Comparison of ENCODE assay signal across 32 cellular contexts in the genomic region with DNA sequence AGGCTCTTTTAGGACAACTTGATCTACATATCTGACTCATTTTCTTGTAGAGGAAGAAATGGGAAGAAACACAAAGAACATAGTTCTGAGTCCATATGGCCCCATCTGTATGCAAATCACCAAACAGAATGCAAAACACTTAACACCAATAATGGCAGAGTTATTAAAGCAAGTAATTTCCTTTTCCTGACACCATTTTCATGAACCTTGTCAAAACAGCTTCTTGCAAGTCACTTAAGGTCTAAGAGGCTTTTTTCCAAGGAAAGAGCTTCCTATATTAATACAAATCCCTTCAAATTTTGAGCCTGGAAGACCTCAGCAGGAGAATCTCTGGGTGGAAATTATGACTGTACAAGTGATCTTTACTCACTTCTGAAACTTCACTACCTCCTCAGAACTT.
"Had no signal": no experiment of that assay in that cellular context is flagged by ENCODE, and none has a peak within 500 bp of the region (broad histone marks: within the 10 kb centered on the region; RNA-seq: fewer than 3 reads in every experiment).

No MANE protein-coding gene starts in this region.

- H3K36me3 ChIP-seq: ovary, right lobe of liver, sigmoid colon, spleen, stomach, suprapubic skin, tibial artery, transverse colon, upper lobe of right lung, uterus had no signal

- H3K4me3 ChIP-seq: neural progenitor cell, ovary, psoas muscle, right lobe of liver, sigmoid colon, spleen, stomach, suprapubic skin, testis, tibial artery, transverse colon, upper lobe of right lung, uterus had no signal

- H3K27ac Mint-ChIP-seq: naive B cell; naive thymus-derived CD8-positive, alpha-beta T cell; natural killer cell treated with Interleukin-12 subunit alpha and Interleukin-12 subunit beta and Interleukin-15 and Interleukin-18, amount 100 ng/mL, for 72 hours; nephron progenitor cell; neural progenitor cell; progenitor cell of endocrine pancreas; stimulated activated memory B cell treated with anti-CD40 and anti-IgM and Interleukin-4, amounts not matched to agents 10 μg/mL and 1 μg/mL and 100 μg/mL, for 72 hours; type B pancreatic cell had no signal

- H3K79me2 ChIP-seq: parathyroid adenoma had no signal

- H3K9ac ChIP-seq: neural progenitor cell, parathyroid adenoma had no signal

- H3K4me1 ChIP-seq: parathyroid adenoma, psoas muscle, right lobe of liver, sigmoid colon, spleen, stomach, suprapubic skin, testis, tibial artery, upper lobe of right lung, uterus had no signal

- H3K4me1 Mint-ChIP-seq: naive B cell; naive thymus-derived CD8-positive, alpha-beta T cell; stimulated activated memory B cell treated with anti-CD40 and anti-IgM and Interleukin-4, amounts not matched to agents 10 μg/mL and 1 μg/mL and 100 μg/mL, for 72 hours had no signal

- H3K27ac ChIP-seq: neural progenitor cell, ovary, parathyroid adenoma, psoas muscle, right lobe of liver, sigmoid colon, spleen, stomach, suprapubic skin, testis, tibial artery, transverse colon, upper lobe of right lung, uterus had no signal

- ATAC-seq: naive thymus-derived CD8-positive, alpha-beta T cell; natural killer cell treated with Interleukin-12 subunit alpha and Interleukin-12 subunit beta and Interleukin-15 and Interleukin-18, amount 100 ng/mL, for 72 hours; psoas muscle; right cardiac atrium; right lobe of liver; stimulated activated memory B cell treated with anti-CD40 and anti-IgM and Interleukin-4, amounts not matched to agents 10 μg/mL and 1 μg/mL and 100 μg/mL, for 72 hours; stimulated activated naive CD8-positive, alpha-beta T cell treated with anti-CD3 and anti-CD28 coated beads, Interleukin-15, Interleukin-2, amounts not matched to agents 100 U/mL and 50 U/mL, for 24 hours; upper lobe of right lung had no signal

- H3K9me3 ChIP-seq: ovary, right lobe of liver, sigmoid colon, testis, uterus had no signal

- H3K27me3 Mint-ChIP-seq: naive B cell; natural killer cell treated with Interleukin-12 subunit alpha and Interleukin-12 subunit beta and Interleukin-15 and Interleukin-18, amount 100 ng/mL, for 72 hours; progenitor cell of endocrine pancreas; stimulated activated memory B cell treated with anti-CD40 and anti-IgM and Interleukin-4, amounts not matched to agents 10 μg/mL and 1 μg/mL and 100 μg/mL, for 72 hours had no signal

- DNase-seq: naive B cell; naive thymus-derived CD8-positive, alpha-beta T cell; nephron progenitor cell; occipital lobe; ovary; posterior cingulate gyrus; psoas muscle; right cardiac atrium; right lobe of liver; sigmoid colon; small intestine; spleen; stimulated activated CD4-positive, alpha-beta T cell treated with anti-CD3 and anti-CD28 coated beads, Interleukin-12 subunit alpha, Interleukin-12 subunit beta, amount 100 ng/mL, for 4 hours; stimulated activated CD4-positive, alpha-beta T cell treated with anti-CD3 and anti-CD28 coated beads, Interleukin-1b, Interleukin-23, amount 100 ng/mL, for 48 hours; stimulated activated CD4-positive, alpha-beta T cell treated with anti-CD3 and anti-CD28 coated beads, Interleukin-4, amount 100 ng/mL, for 1 hour; stimulated activated CD4-positive, alpha-beta T cell treated with anti-CD3 and anti-CD28 coated beads, Interleukin-4, amount 100 ng/mL, for 4 hours; stimulated activated CD8-positive, alpha-beta memory T cell treated with anti-CD3 and anti-CD28 coated beads, Interleukin-4, amount 100 ng/mL, for 48 hours; stimulated activated naive CD4-positive, alpha-beta T cell; stimulated activated naive CD8-positive, alpha-beta T cell treated with anti-CD3 and anti-CD28 coated beads, Interleukin-15, Interleukin-2, amounts not matched to agents 100 U/mL and 50 U/mL, for 24 hours; stomach; testis; tibial artery; transverse colon; upper lobe of right lung; uterus had no signal

- H2AFZ ChIP-seq: neural progenitor cell, parathyroid adenoma had no signal

- H3K4me3 Mint-ChIP-seq: naive B cell; naive thymus-derived CD8-positive, alpha-beta T cell; natural killer cell treated with Interleukin-12 subunit alpha and Interleukin-12 subunit beta and Interleukin-15 and Interleukin-18, amount 100 ng/mL, for 72 hours; nephron progenitor cell; neural progenitor cell; stimulated activated memory B cell treated with anti-CD40 and anti-IgM and Interleukin-4, amounts not matched to agents 10 μg/mL and 1 μg/mL and 100 μg/mL, for 72 hours; type B pancreatic cell had no signal

- H3K27me3 ChIP-seq: neural progenitor cell, ovary, right lobe of liver, sigmoid colon, spleen, stomach, suprapubic skin, testis, tibial artery, transverse colon, upper lobe of right lung, uterus had no signal

- H3K4me2 ChIP-seq: neural progenitor cell had no signal

- H3K36me3 Mint-ChIP-seq: naive B cell; natural killer cell treated with Interleukin-12 subunit alpha and Interleukin-12 subunit beta and Interleukin-15 and Interleukin-18, amount 100 ng/mL, for 72 hours; neural progenitor cell; stimulated activated memory B cell treated with anti-CD40 and anti-IgM and Interleukin-4, amounts not matched to agents 10 μg/mL and 1 μg/mL and 100 μg/mL, for 72 hours had no signal
